ENCODE assay signal across 1 cellular context in the genomic region with DNA sequence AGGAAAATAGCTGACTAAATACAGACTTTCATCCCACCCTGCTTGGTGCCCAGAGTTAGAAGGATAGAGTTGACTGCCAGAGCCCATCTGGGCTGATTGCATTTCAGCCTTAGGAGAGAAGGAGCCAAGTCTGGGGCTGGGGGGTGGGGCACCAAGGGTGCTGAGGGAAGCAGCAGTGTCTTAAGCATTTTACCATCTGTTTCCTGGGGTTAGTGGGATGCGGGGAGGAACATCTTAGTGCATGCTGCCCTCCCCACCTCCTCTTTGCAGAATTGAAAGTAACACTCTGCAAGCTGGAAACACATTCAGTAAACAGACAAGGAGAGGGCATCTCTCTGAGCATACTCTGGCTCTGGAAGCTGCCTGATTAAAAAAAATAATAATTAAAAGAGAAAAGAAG.
TF ChIP-seq lines count a peak whose summit lies in the region.

No MANE protein-coding gene starts in this region.

TF ChIP-seq in IMR-90, 13 proteins besides CTCF, POLR2A, EP300 and RAD21:
- TF ChIP-seq RFX5 (IDR thresholded peaks at IDR 0.05; ENCODE audit: low read depth, low read length) (no peak), MAZ (IDR thresholded peaks at IDR 0.05; ENCODE audit: borderline replicate concordance, low read depth, low read length) (no peak), NFE2L2 (IDR thresholded peaks at IDR 0.05; ENCODE audit: low read depth, low read length) (no peak)
- TF ChIP-seq, protein P1, sequence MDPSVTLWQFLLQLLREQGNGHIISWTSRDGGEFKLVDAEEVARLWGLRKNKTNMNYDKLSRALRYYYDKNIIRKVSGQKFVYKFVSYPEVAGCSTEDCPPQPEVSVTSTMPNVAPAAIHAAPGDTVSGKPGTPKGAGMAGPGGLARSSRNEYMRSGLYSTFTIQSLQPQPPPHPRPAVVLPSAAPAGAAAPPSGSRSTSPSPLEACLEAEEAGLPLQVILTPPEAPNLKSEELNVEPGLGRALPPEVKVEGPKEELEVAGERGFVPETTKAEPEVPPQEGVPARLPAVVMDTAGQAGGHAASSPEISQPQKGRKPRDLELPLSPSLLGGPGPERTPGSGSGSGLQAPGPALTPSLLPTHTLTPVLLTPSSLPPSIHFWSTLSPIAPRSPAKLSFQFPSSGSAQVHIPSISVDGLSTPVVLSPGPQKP (IDR thresholded peaks at IDR 0.05; ENCODE audit: borderline replicate concordance, low read depth, low read length) = no peak
